8 cellular contexts compared by ENCODE assay signal in the genomic region with DNA sequence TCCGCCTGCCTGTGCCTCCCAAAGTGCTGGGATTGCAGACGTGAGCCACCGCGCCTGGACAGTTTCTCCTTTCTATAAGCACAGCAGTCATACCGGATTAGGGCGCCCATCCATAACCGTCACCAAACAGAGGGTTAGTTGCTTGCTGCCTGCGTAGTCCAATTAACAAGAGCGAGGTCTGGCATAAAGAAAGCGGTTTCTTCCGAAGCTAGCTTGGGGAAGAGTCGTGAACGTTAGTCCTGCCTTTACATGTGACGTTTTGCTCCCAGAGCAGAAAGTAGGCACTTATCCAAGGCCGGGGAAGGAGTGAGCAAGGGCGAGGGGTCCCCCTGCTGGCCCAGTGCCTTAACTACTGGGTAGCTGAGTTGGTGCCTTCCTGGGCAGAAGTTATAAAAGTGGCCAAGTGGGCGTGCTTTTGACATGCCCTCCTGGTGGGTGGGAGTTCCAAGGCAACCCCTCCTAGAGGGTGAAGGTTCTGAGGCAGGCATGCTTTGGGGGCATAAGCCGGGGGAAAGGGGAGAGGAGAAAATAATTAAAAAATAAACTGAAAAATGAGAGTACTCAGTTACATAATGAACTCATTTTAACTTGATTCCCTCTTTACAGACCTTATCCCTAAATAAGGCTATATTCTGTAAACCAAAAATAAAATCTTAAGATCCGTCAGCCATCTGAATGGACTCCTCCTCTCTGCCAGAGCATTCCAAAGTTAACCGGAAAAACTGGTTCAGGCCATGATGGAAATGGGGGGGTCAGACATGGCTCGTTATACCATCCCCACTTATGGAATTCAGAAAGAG.
DNase-seq lines count a peak whose midpoint lies in the region; ATAC-seq and TF ChIP-seq lines count a peak whose summit lies in the region.

No MANE protein-coding gene starts in this region.

- H3K4ac ChIP-seq in IMR-90 (ENCODE audit: low read depth, low read length), result peak overlapping the region; percentile 83

- peak overlapping the region; percentile 38; the same call in 1 of the 2 replicates for H3K18ac ChIP-seq in IMR-90 (ENCODE audit: low read depth, low read length)

- TF ChIP-seq RAD21 in IMR-90 (IDR thresholded peaks at IDR 0.05; ENCODE audit: low read length) (peak; percentile 94), neural cell (conservative IDR thresholded peaks at IDR 0.05) (peak; percentile 87)

- peak; percentile 50 for DNase-seq in AG04449 (ENCODE audit: low read depth, low spot score)
- DNase-seq in IMR-90, result peak; percentile 88
- DNase-seq in Panc1 (ENCODE audit: low read depth, low spot score), result peak; percentile 52
- peak; percentile 53 for DNase-seq in activated T-helper 1 cell treated with anti-CD3 and anti-CD28 coated beads, Interleukin-12 subunit alpha, Interleukin-12 subunit beta, Interleukin-2, Interleukin-4 antibody, amounts not matched to agents 30 ng/mL and 10 ng/mL and 1 ng/mL, durations not matched to agents 14 hours and 24 hours and 36 hours (ENCODE audit: low spot score)
- peak; percentile 95 for DNase-seq in fibroblast of pulmonary artery (ENCODE audit: low read depth)
- peak; percentile 63 for DNase-seq in stimulated activated naive CD4-positive, alpha-beta T cell treated with Interleukin-2 at 50 U/mL for 16 hours (lab: John Stamatoyannopoulos, UW)

- H3K9me3 ChIP-seq in IMR-90 (ENCODE audit: control insufficient read depth, insufficient read depth, low read length), result no peaks in the 10 kb centered on the region
- no peaks in the 10 kb centered on the region for H3K9me3 ChIP-seq in Panc1 (ENCODE audit: control insufficient read depth, insufficient read depth, low read depth, low read length)
- H3K9me3 ChIP-seq in neural cell (ENCODE audit: low read length), result no peaks in the 10 kb centered on the region

- H3K4me1 ChIP-seq in IMR-90 (ENCODE audit: control insufficient read depth, insufficient read depth, low read length) (peaks cover 6% of the 10 kb centered on the region), Panc1 (ENCODE audit: control insufficient read depth, insufficient read depth, low read length) (no peaks in the 10 kb centered on the region)

- 0% methylated on average over 2 of the region's 21 CpGs; no CpG with 5 or more reads in 1 of the 2 experiments for WGBS in IMR-90 (ENCODE audit: extremely low coverage in 2 of 2, insufficient read length in 1 of 2), 2 experiments

- peak overlapping the region; percentile 18; the same call in 1 of the 3 replicates for H2BK15ac ChIP-seq in IMR-90 (ENCODE audit: low read depth, low read length)

- peak overlapping the region; percentile 93 for H2AFZ ChIP-seq in IMR-90 (replicated peaks; ENCODE audit: low read length, poor library complexity)
- no peak overlapping the region for H2AFZ ChIP-seq in neural cell (ENCODE audit: low read depth, low read length)

- H4K91ac ChIP-seq in IMR-90 (ENCODE audit: insufficient read depth, low read depth, low read length), result peak overlapping the region; percentile 74; the same call in 1 of the 2 replicates

- no peaks in the 10 kb centered on the region for H3K36me3 Mint-ChIP-seq in activated T-helper 1 cell treated with anti-CD3 and anti-CD28 coated beads, Interleukin-12 subunit alpha, Interleukin-12 subunit beta, Interleukin-2, Interleukin-4 antibody, amounts not matched to agents 30 ng/mL and 10 ng/mL and 1 ng/mL, durations not matched to agents 14 hours and 24 hours and 36 hours (ENCODE audit: low read depth)

- H2BK20ac ChIP-seq in IMR-90 (ENCODE audit: low read depth, low read length), result no peak overlapping the region; the same call in 1 of the 2 replicates

- dilution Hi-C loops in IMR-90 (cut with HindIII; ENCODE audit: low sequenced_read_pairs, unreplicated experiment), result no loop called here

- H2BK120ac ChIP-seq in IMR-90 (ENCODE audit: low read depth, low read length), result peak overlapping the region; percentile 65; the same call in 1 of the 2 replicates

- H3K14ac ChIP-seq in IMR-90 (replicated peaks; ENCODE audit: low read depth, low read length), result peak overlapping the region; percentile 94

- H3K79me1 ChIP-seq in IMR-90 (ENCODE audit: low read depth in 1 of 2, low read length in 2 of 2), result peaks cover 4 to 18% of the 10 kb centered on the region in 2 experiments

- TF ChIP-seq CTCF in AG04449 (IDR thresholded peaks at IDR 0.05; ENCODE audit: insufficient read depth, low read length, missing control alignments) (peak; percentile 94), IMR-90 (conservative IDR thresholded peaks at IDR 0.05; ENCODE audit: low read depth, low read length) (peak; percentile 97), Panc1 (IDR thresholded peaks at IDR 0.05) (peak; percentile 95), fibroblast of pulmonary artery (IDR thresholded peaks at IDR 0.05; ENCODE audit: low read length, missing control alignments) (peak; percentile 96), neural cell (IDR thresholded peaks at IDR 0.05; ENCODE audit: poor library complexity, severe bottlenecking) (peak; percentile 86)

- peak overlapping the region in 1 of 2 experiments; percentile 95; a peak in 3 of 4 replicates for H4K8ac ChIP-seq in IMR-90 (ENCODE audit: low read depth in 2 of 2, low read length in 2 of 2)

- H2BK5ac ChIP-seq in IMR-90 (ENCODE audit: low read depth, low read length, poor library complexity, severe bottlenecking), result peak overlapping the region; percentile 31

- H3K9ac ChIP-seq in IMR-90 (ENCODE audit: low read depth, low read length) (peak overlapping the region; percentile 31; the same call in 1 of the 2 replicates), neural cell (ENCODE audit: low read length) (no peak overlapping the region)

- peaks cover 16% of the 10 kb centered on the region for H3K4me1 Mint-ChIP-seq in activated T-helper 1 cell treated with anti-CD3 and anti-CD28 coated beads, Interleukin-12 subunit alpha, Interleukin-12 subunit beta, Interleukin-2, Interleukin-4 antibody, amounts not matched to agents 30 ng/mL and 10 ng/mL and 1 ng/mL, durations not matched to agents 14 hours and 24 hours and 36 hours (ENCODE audit: low read depth)

- H3K36me3 ChIP-seq in IMR-90 (ENCODE audit: control insufficient read depth, insufficient read depth, low read length), result no peaks in the 10 kb centered on the region
- H3K36me3 ChIP-seq in Panc1 (ENCODE audit: control insufficient read depth, insufficient read depth, low read length), result no peaks in the 10 kb centered on the region
- no peaks in the 10 kb centered on the region for H3K36me3 ChIP-seq in neural cell (ENCODE audit: insufficient read depth, low read length)

- peaks cover 9% of the 10 kb centered on the region for H3K79me2 ChIP-seq in neural cell (replicated peaks; ENCODE audit: insufficient read depth, low read length)

- CTCF ChIA-PET in AG04449 (lab: Yijun Ruan, JAX), result interaction anchor here (0.6 to 6.3 kb wide), 31 partner anchors 9 to 731 kb away, joined by 3 to 77 read pairs (median 4); partner anchors contain the start of gene FAM50B
- CTCF ChIA-PET in IMR-90 (lab: Yijun Ruan, JAX), result interaction anchor here (0.6 to 3.5 kb wide), 5 partner anchors 11 to 242 kb away, joined by 3 to 22 read pairs (median 4); partner anchors contain the start of gene FAM50B
- CTCF ChIA-PET in Panc1 (lab: Charles Lee), result interaction anchor here (0.6 to 1.5 kb wide), 8 partner anchors 10 to 250 kb away, joined by 3 to 12 read pairs (median 4); no protein-coding TSS in a partner anchor

- no peak for TF ChIP-seq POLR2A in IMR-90 (IDR thresholded peaks at IDR 0.05; ENCODE audit: low read depth, low read length)

- H3K4me3 ChIP-seq in AG04449 (ENCODE audit: low read depth, low read length) (peak overlapping the region; percentile 23), IMR-90 (ENCODE audit: insufficient read depth, low read depth, low read length) (peak overlapping the region; percentile 5; the same call in 1 of the 2 replicates), Panc1 (ENCODE audit: low read depth in 2 of 2, low read length in 2 of 2) (peak overlapping the region; percentile 20 to 48; a peak in 3 of 4 replicates), fibroblast of pulmonary artery (replicated peaks; ENCODE audit: low read depth, low read length) (peak overlapping the region; percentile 53), neural cell (ENCODE audit: low read length) (no peak overlapping the region)

- POLR2A ChIA-PET in AG04449 (lab: Yijun Ruan, JAX) (no interaction called here), IMR-90 (lab: Charles Lee; ENCODE audit: unreplicated experiment) (interaction anchor here (0.6 kb wide), 2 partner anchors 90 to 181 kb away, joined by 4 to 5 read pairs; no protein-coding TSS in a partner anchor), Panc1 (lab: Charles Lee) (no interaction called here)

- H4K20me1 ChIP-seq in IMR-90 (ENCODE audit: insufficient read depth, low read length) (no peaks in the 10 kb centered on the region), neural cell (ENCODE audit: insufficient read depth) (no peaks in the 10 kb centered on the region)

- H2AK5ac ChIP-seq in IMR-90 (ENCODE audit: low read depth, low read length), result no peak overlapping the region

- H3K27me3 ChIP-seq in IMR-90 (ENCODE audit: control insufficient read depth, insufficient read depth, low read length) (no peaks in the 10 kb centered on the region), Panc1 (ENCODE audit: control insufficient read depth, insufficient read depth, low read length) (no peaks in the 10 kb centered on the region), neural cell (ENCODE audit: insufficient read depth, low read depth, low read length) (no peaks in the 10 kb centered on the region)

- H3F3A ChIP-seq in neural cell (ENCODE audit: insufficient read depth, low read length, poor library complexity, severe bottlenecking), result no peaks in the 10 kb centered on the region

- H3K4me3 Mint-ChIP-seq in activated T-helper 1 cell treated with anti-CD3 and anti-CD28 coated beads, Interleukin-12 subunit alpha, Interleukin-12 subunit beta, Interleukin-2, Interleukin-4 antibody, amounts not matched to agents 30 ng/mL and 10 ng/mL and 1 ng/mL, durations not matched to agents 14 hours and 24 hours and 36 hours, result no peak overlapping the region

- ATAC-seq in GM18909 (IDR thresholded peaks at IDR 0.05; ENCODE audit: poor library complexity, unreplicated experiment), result peak; percentile 76
- peak; percentile 96 for ATAC-seq in IMR-90 (ENCODE audit: low read depth)
- ATAC-seq in Panc1, result peak; percentile 95

- TF ChIP-seq EP300 in neural cell (conservative IDR thresholded peaks at IDR 0.05; ENCODE audit: poor library complexity, severe bottlenecking), result no peak

- peak overlapping the region; percentile 7 for H2AK9ac ChIP-seq in IMR-90 (replicated peaks; ENCODE audit: low read depth, low read length, poor library complexity)

- no peaks in the 10 kb centered on the region for H3K9me3 Mint-ChIP-seq in activated T-helper 1 cell treated with anti-CD3 and anti-CD28 coated beads, Interleukin-12 subunit alpha, Interleukin-12 subunit beta, Interleukin-2, Interleukin-4 antibody, amounts not matched to agents 30 ng/mL and 10 ng/mL and 1 ng/mL, durations not matched to agents 14 hours and 24 hours and 36 hours

- peaks cover 12% of the 10 kb centered on the region for H3K9me1 ChIP-seq in IMR-90 (ENCODE audit: insufficient read depth, low read length)

- H3K4me2 ChIP-seq in IMR-90 (ENCODE audit: low read depth, low read length) (peak overlapping the region; percentile 91), neural cell (ENCODE audit: low read length) (no peak overlapping the region)

- BruUV-seq in IMR-90 (replicated peaks; lab: Mats Ljungman, UMichigan) (no TSS peak), Panc1 (replicated peaks; lab: Mats Ljungman, UMichigan) (no TSS peak)

- in situ Hi-C loops in IMR-90 (cut with MboI; ENCODE audit: low sequenced_read_pairs) (loop anchor here (25.0 kb wide), 1 partner anchor 879 kb away; the partner anchor contains the start of gene BPHL), Panc1 (cut with HindIII; ENCODE audit: low pct_unique_long_range_greater_than_20kb, low sequenced_read_pairs) (loop anchor here (25.0 kb wide), 1 partner anchor 179 kb away; no protein-coding TSS in a partner anchor)

- H3K27me3 Mint-ChIP-seq in activated T-helper 1 cell treated with anti-CD3 and anti-CD28 coated beads, Interleukin-12 subunit alpha, Interleukin-12 subunit beta, Interleukin-2, Interleukin-4 antibody, amounts not matched to agents 30 ng/mL and 10 ng/mL and 1 ng/mL, durations not matched to agents 14 hours and 24 hours and 36 hours (ENCODE audit: insufficient read depth), result no peaks in the 10 kb centered on the region

- intact Hi-C loops in IMR-90 (cut with micrococcal nuclease) (loop anchor here (1.0 to 10.0 kb wide), 5 partner anchors 243 to 864 kb away; no protein-coding TSS in a partner anchor), Panc1 (cut with micrococcal nuclease; ENCODE audit: unreplicated experiment) (loop anchor here (2.0 kb wide), 1 partner anchor 248 kb away; no protein-coding TSS in a partner anchor)
- intact Hi-C loops in activated T-helper 1 cell treated with anti-CD3 and anti-CD28 coated beads, Interleukin-12 subunit alpha, Interleukin-12 subunit beta, Interleukin-2, Interleukin-4 antibody, amounts not matched to agents 30 ng/mL and 10 ng/mL and 1 ng/mL, durations not matched to agents 14 hours and 24 hours and 36 hours (cut with micrococcal nuclease), result loop anchor here (1.0 to 5.0 kb wide), 3 partner anchors 144 to 712 kb away; partner anchors contain the start of gene FAM50B

- H4K5ac ChIP-seq in IMR-90 (ENCODE audit: low read depth, low read length), result peak overlapping the region; percentile 73

- H3K23ac ChIP-seq in IMR-90 (ENCODE audit: low read depth, low read length), result peak overlapping the region; percentile 30; the same call in 1 of the 2 replicates

- no peak overlapping the region for H3K56ac ChIP-seq in IMR-90 (ENCODE audit: extremely low read depth, insufficient read depth, low read length)

- H3K9me2 ChIP-seq in neural cell (ENCODE audit: insufficient read depth, low read length), result no peaks in the 10 kb centered on the region

- no peak overlapping the region for H3K27ac Mint-ChIP-seq in activated T-helper 1 cell treated with anti-CD3 and anti-CD28 coated beads, Interleukin-12 subunit alpha, Interleukin-12 subunit beta, Interleukin-2, Interleukin-4 antibody, amounts not matched to agents 30 ng/mL and 10 ng/mL and 1 ng/mL, durations not matched to agents 14 hours and 24 hours and 36 hours

- H3K27ac ChIP-seq in IMR-90 (ENCODE audit: insufficient read depth, low read length), result peak overlapping the region; percentile 11; the same call in 1 of the 2 replicates
- H3K27ac ChIP-seq in Panc1 (ENCODE audit: low read length), result peak overlapping the region; percentile 49
- H3K27ac ChIP-seq in neural cell (ENCODE audit: low read length), result no peak overlapping the region
